Comparison of ENCODE assay signal across 15 cellular contexts in genomic region chr10:7340179-7340874, GRCh38.
DNase-seq lines count a peak whose midpoint lies in the region; ATAC-seq and TF ChIP-seq lines count a peak whose summit lies in the region.
"Had no signal": no experiment of that assay in that cellular context is flagged by ENCODE, and none has a peak within 500 bp of the region (broad histone marks: within the 10 kb centered on the region; RNA-seq: fewer than 3 reads in every experiment).

No MANE protein-coding gene starts in this region.

- TF ChIP-seq POLR2A in NB4 (IDR thresholded peaks at IDR 0.05; ENCODE audit: extremely low read depth, insufficient read length) (no peak), adrenal gland (IDR thresholded peaks at IDR 0.05) (no peak)

- H3K27me3 ChIP-seq in fibroblast of lung (ENCODE audit: control insufficient read depth, insufficient read depth, low read length) (no peaks in the 10 kb centered on the region), adrenal gland (no peaks in the 10 kb centered on the region)

- H3K27ac ChIP-seq in fibroblast of lung (ENCODE audit: insufficient read depth, low read length) (no peak overlapping the region), adrenal gland (no peak overlapping the region)
- H3K27ac ChIP-seq: epithelial cell of prostate, parathyroid adenoma had no signal

- H3K36me3 ChIP-seq in fibroblast of lung (ENCODE audit: control insufficient read depth, insufficient read depth, low read length) (no peaks in the 10 kb centered on the region), adrenal gland (replicated peaks in 1 of 2) (no peaks in the 10 kb centered on the region)

- H3K36me3 Mint-ChIP-seq in activated CD4-positive, alpha-beta T cell treated with anti-CD3 and anti-CD28 coated beads for 36 hours (ENCODE audit: low read depth), result peaks cover 48% of the 10 kb centered on the region
- H3K36me3 Mint-ChIP-seq in natural killer cell, result no peaks in the 10 kb centered on the region

- H3K9me3 ChIP-seq in fibroblast of lung (ENCODE audit: control insufficient read depth, insufficient read depth, low read depth, low read length), result no peaks in the 10 kb centered on the region
- H3K9me3 ChIP-seq in adrenal gland (replicated peaks in 1 of 3), result no peaks in the 10 kb centered on the region

- H3K27ac Mint-ChIP-seq in activated CD4-positive, alpha-beta T cell treated with anti-CD3 and anti-CD28 coated beads for 36 hours, result no peak overlapping the region
- H3K27ac Mint-ChIP-seq in natural killer cell, result peak overlapping the region; percentile 47 to 64

- H3K9ac ChIP-seq in fibroblast of lung (ENCODE audit: insufficient read depth, low read length), result no peak overlapping the region
- H3K9ac ChIP-seq: parathyroid adenoma had no signal

- intact Hi-C loops in activated CD4-positive, alpha-beta T cell treated with anti-CD3 and anti-CD28 coated beads for 36 hours (cut with DNase I, micrococcal nuclease), result no loop called here
- intact Hi-C loops in natural killer cell (cut with micrococcal nuclease), result no loop called here
- intact Hi-C loops in adrenal gland (cut with DNase I), result no loop called here

- peaks cover 7% of the 10 kb centered on the region for H3K9me3 Mint-ChIP-seq in activated CD4-positive, alpha-beta T cell treated with anti-CD3 and anti-CD28 coated beads for 36 hours (ENCODE audit: low read depth)
- H3K9me3 Mint-ChIP-seq in natural killer cell, result no peaks in the 10 kb centered on the region

- H3K4me3 Mint-ChIP-seq in activated CD4-positive, alpha-beta T cell treated with anti-CD3 and anti-CD28 coated beads for 36 hours, result no peak overlapping the region
- no peak overlapping the region for H3K4me3 Mint-ChIP-seq in natural killer cell
- H3K4me3 Mint-ChIP-seq: CD8-positive, alpha-beta memory T cell had no signal

- ATAC-seq in activated CD4-positive, alpha-beta T cell treated with anti-CD3 and anti-CD28 coated beads for 36 hours, result peak; percentile 47
- ATAC-seq in natural killer cell, result peak in 2 of 3 donors; percentile 44 to 53
- ATAC-seq in GM21529 (IDR thresholded peaks at IDR 0.05; ENCODE audit: unreplicated experiment), result no peak
- ATAC-seq: SK-N-SH treated with all-trans-retinoic acid at 6 μM for 48 hours had no signal

- H3K79me2 ChIP-seq in fibroblast of lung (ENCODE audit: control insufficient read depth, insufficient read depth, low read length), result no peaks in the 10 kb centered on the region

- H3K27me3 Mint-ChIP-seq in activated CD4-positive, alpha-beta T cell treated with anti-CD3 and anti-CD28 coated beads for 36 hours, result no peaks in the 10 kb centered on the region
- no peaks in the 10 kb centered on the region for H3K27me3 Mint-ChIP-seq in natural killer cell (ENCODE audit: low read depth in 2 of 2)
- H3K27me3 Mint-ChIP-seq: CD8-positive, alpha-beta memory T cell had no signal

- H3K4me3 ChIP-seq in NB4 (ENCODE audit: low read depth, low read length), result no peak overlapping the region
- no peak overlapping the region for H3K4me3 ChIP-seq in fibroblast of lung (replicated peaks in 1 of 4; ENCODE audit: control extremely low read depth in 1 of 4, insufficient read depth in 1 of 4, low read depth in 3 of 4, low read length in 4 of 4)
- no peak overlapping the region for H3K4me3 ChIP-seq in adrenal gland

- CTCF ChIA-PET in activated CD4-positive, alpha-beta T cell treated with anti-CD3 and anti-CD28 coated beads for 36 hours (lab: Charles Lee), result interaction anchor here (0.9 to 1.4 kb wide), 2 partner anchors 8 to 9 kb away, joined by 4 read pairs; no protein-coding TSS in a partner anchor

- POLR2A ChIA-PET in activated CD4-positive, alpha-beta T cell treated with anti-CD3 and anti-CD28 coated beads for 36 hours (lab: Charles Lee), result no interaction called here

- TF ChIP-seq CTCF in NB4 (IDR thresholded peaks at IDR 0.05; ENCODE audit: low read depth, low read length) (no peak), fibroblast of lung (conservative IDR thresholded peaks at IDR 0.05 in 1 of 2, IDR thresholded peaks at IDR 0.05 in 1 of 2; ENCODE audit: low read depth in 1 of 2, low read length in 2 of 2) (no peak), natural killer cell (IDR thresholded peaks at IDR 0.05) (no peak), adrenal gland (IDR thresholded peaks at IDR 0.05) (no peak)

- no peak overlapping the region for H3K4me2 ChIP-seq in fibroblast of lung (ENCODE audit: extremely low read depth, insufficient read depth, low read length)

- H3K4me1 Mint-ChIP-seq in activated CD4-positive, alpha-beta T cell treated with anti-CD3 and anti-CD28 coated beads for 36 hours, result peaks cover 50% of the 10 kb centered on the region
- peaks cover 75 to 89% of the 10 kb centered on the region in 2 donors for H3K4me1 Mint-ChIP-seq in natural killer cell

- H4K20me1 ChIP-seq in fibroblast of lung (ENCODE audit: control insufficient read depth, extremely low read depth, insufficient read depth, low read length), result no peaks in the 10 kb centered on the region

- WGBS in adrenal gland, 4 donors, result 79 to 83% (median 80%) methylated on average over 10 of the region's 10 CpGs

- DNase-seq in activated CD4-positive, alpha-beta T cell treated with anti-CD3 and anti-CD28 coated beads for 36 hours, result peak; percentile 18
- no peak for DNase-seq in activated CD4-positive, alpha-beta T cell treated with anti-CD3 and anti-CD28 coated beads, Interleukin-2, amount 50 U/mL, for 4 hours
- DNase-seq in NB4 (ENCODE audit: low read depth), result peak; percentile 7
- DNase-seq in fibroblast of lung (ENCODE audit: low read depth in 2 of 2), result peak; percentile 41 to 54
- no peak for DNase-seq in natural killer cell
- DNase-seq in adrenal gland, result no peak
- no peak for DNase-seq in NCI-H1436 (lab: John Stamatoyannopoulos, UW)
- DNase-seq: activated CD8-positive, alpha-beta memory T cell treated with anti-CD3 and anti-CD28 coated beads, Interleukin-2, amount 50 U/mL, for 4 hours; CD8-positive, alpha-beta memory T cell; KG1; NCI-H1436 treated with DMSO at 0.1 percent for 48 hours had no signal

- H3K4me1 ChIP-seq in fibroblast of lung (ENCODE audit: control insufficient read depth, extremely low read depth, insufficient read depth, low read length) (no peaks in the 10 kb centered on the region), adrenal gland (replicated peaks in 1 of 2) (no peaks in the 10 kb centered on the region)
- H3K4me1 ChIP-seq: parathyroid adenoma had no signal

- no peak overlapping the region for H2AFZ ChIP-seq in fibroblast of lung (ENCODE audit: low read length)
- H2AFZ ChIP-seq: parathyroid adenoma had no signal

Comparison
In these comparisons a context has a peak if more than half of its experiments do, and no peak if none do; other contexts are left out.
1. DNase-seq: peak in activated CD4-positive, alpha-beta T cell treated with anti-CD3 and anti-CD28 coated beads for 36 hours (single experiment), NB4 (single experiment) and fibroblast of lung (2 of 2); none in activated CD4-positive, alpha-beta T cell treated with anti-CD3 and anti-CD28 coated beads, Interleukin-2, amount 50 U/mL, for 4 hours (0 of 2), natural killer cell (single experiment), adrenal gland (0 of 7) and NCI-H1436 (single experiment).